In the genomic region with DNA sequence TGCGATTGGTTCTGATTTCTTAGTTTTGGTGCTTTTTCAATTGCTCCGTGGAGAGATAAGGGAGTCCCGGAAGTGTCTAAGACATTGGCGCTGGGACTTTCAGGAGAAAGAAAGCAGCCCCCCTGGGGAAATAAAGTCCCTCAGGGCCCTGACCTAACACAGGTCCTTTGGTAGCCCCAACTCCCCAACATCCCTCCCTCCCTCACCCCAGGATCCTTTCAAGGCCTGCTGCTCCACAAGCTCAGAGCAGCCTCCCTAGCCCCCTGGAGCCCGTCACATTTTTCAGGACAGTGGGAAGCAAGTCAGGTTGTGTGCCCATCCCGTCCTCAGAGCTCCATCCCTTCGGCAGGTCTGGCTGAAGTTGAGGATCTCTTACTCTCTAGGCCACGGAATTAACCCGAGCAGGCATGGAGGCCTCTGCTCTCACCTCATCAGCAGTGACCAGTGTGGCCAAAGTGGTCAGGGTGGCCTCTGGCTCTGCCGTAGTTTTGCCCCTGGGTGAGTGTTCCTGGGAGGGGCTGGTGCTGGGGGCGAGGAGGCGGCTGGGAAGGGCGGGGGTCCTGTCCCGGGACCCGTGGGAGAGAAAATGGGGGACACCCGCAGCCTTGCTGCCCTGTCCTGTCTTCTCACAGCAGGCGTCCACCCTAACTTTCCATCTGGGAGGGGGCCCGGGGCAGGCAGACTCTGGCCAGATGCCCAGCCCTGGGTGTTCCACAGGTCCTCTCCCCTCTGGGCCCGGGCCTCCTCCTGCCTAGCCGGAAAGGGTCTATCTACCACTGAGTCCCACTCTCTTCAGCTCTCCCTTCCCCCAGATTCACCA, we compare ENCODE assay signal across 15 cellular contexts. TPM values are rescaled to one million over a fixed set of nuclear protein-coding genes. Genes with fewer than 3 reads are reported as not detected.
DNase-seq lines count a peak whose midpoint lies in the region; ATAC-seq, FAIRE-seq and TF ChIP-seq lines count a peak whose summit lies in the region.
"Had no signal": no experiment of that assay in that cellular context is flagged by ENCODE, and none has a peak within 500 bp of the region (broad histone marks: within the 10 kb centered on the region; RNA-seq: fewer than 3 reads in every experiment).

No MANE protein-coding gene starts in this region.

- FAIRE-seq in K562 (lab: Jason Lieb, UNC): no peak
- FAIRE-seq: GM12892 had no signal

- H3K27ac ChIP-seq in K562 (ENCODE audit: extremely low read depth, low read depth, low read length) (no peak overlapping the region), left lung (peak overlapping the region; percentile 81 to 85), stomach (peak overlapping the region; percentile 59 to 93 (median 84))

- intact Hi-C loops in K562 (cut with micrococcal nuclease) (no loop called here), left lung (cut with DNase I) (no loop called here), stomach (cut with DNase I; ENCODE audit: low total_unique reads) (no loop called here)

- CTCF ChIA-PET in K562 (lab: Yijun Ruan, JAX; ENCODE audit: low intra/inter-chr PET ratio): no interaction called here

- peaks cover 8 to 16% of the 10 kb centered on the region in 2 experiments; a peak in 4 of 5 replicates for H3K4me1 ChIP-seq in K562 (replicated peaks in 1 of 2; ENCODE audit: control insufficient read depth in 2 of 2, insufficient read depth in 2 of 2, low read length in 2 of 2)
- peaks cover 0 to 19% of the 10 kb centered on the region in 2 donors for H3K4me1 ChIP-seq in left lung
- peaks cover 14 to 48% (median 39%) of the 10 kb centered on the region in 4 donors for H3K4me1 ChIP-seq in stomach

- ATAC-seq in K562 (no peak), left lung (no peak), GM21528 (IDR thresholded peaks at IDR 0.05; ENCODE audit: low FRiP score, unreplicated experiment) (no peak), GM21381 (IDR thresholded peaks at IDR 0.05; ENCODE audit: unreplicated experiment) (no peak)

- peaks cover 2 to 21% of the 10 kb centered on the region in 2 experiments; a peak in 1 of 5 replicates for H3K27me3 ChIP-seq in K562 (ENCODE audit: control insufficient read depth in 2 of 2, insufficient read depth in 2 of 2, low read length in 2 of 2)
- no peaks in the 10 kb centered on the region for H3K27me3 ChIP-seq in left lung
- H3K27me3 ChIP-seq in stomach: no peaks in the 10 kb centered on the region

- H2AFZ ChIP-seq in K562 (ENCODE audit: low read depth, low read length): no peak overlapping the region

- no peaks in the 10 kb centered on the region; the same call in 1 of the 2 replicates for H4K20me1 ChIP-seq in K562 (replicated peaks; ENCODE audit: control insufficient read depth, insufficient read depth, low read length)

- POLR2A ChIA-PET in K562 (lab: Yijun Ruan, JAX): interaction anchor here (1.3 kb wide), 1 partner anchor 13 kb away, joined by 5 read pairs; no protein-coding TSS in a partner anchor

- H3K36me3 ChIP-seq in K562 (ENCODE audit: control insufficient read depth, insufficient read depth, low read length): no peaks in the 10 kb centered on the region
- H3K36me3 ChIP-seq in left lung: no peaks in the 10 kb centered on the region
- no peaks in the 10 kb centered on the region for H3K36me3 ChIP-seq in stomach

- H3K9ac ChIP-seq in K562 (ENCODE audit: insufficient read depth in 1 of 2, low read depth in 2 of 2, low read length in 2 of 2): no peak overlapping the region; a peak in 1 of 4 replicates

- H3K9me1 ChIP-seq in K562 (ENCODE audit: control insufficient read depth, insufficient read depth, low read length): peaks cover 3% of the 10 kb centered on the region

- H3K4me3 ChIP-seq in K562 (no peak overlapping the region), left lung (peak overlapping the region; percentile 14 to 47), stomach (peak overlapping the region; percentile 33 to 55 (median 36))

- no peak for TF ChIP-seq RAD21 in K562 (CRISPR knock-in tag; conservative IDR thresholded peaks at IDR 0.05 in 1 of 2, IDR thresholded peaks at IDR 0.05 in 1 of 2)

- in situ Hi-C loops in K562 (cut with MboI): no loop called here

- BruUV-seq in K562 (replicated peaks; lab: Mats Ljungman, UMichigan): no TSS peak

- no peak for TF ChIP-seq CTCF in K562 (IDR thresholded peaks at IDR 0.05 in 2 of 3, conservative IDR thresholded peaks at IDR 0.05 in 1 of 3; ENCODE audit: insufficient read depth in 2 of 3, low read depth in 1 of 3, low read length in 3 of 3)
- no peak for TF ChIP-seq CTCF in left lung (IDR thresholded peaks at IDR 0.05)
- no peak for TF ChIP-seq CTCF in stomach (IDR thresholded peaks at IDR 0.05)

- no peak for TF ChIP-seq POLR2A in K562 (conservative IDR thresholded peaks at IDR 0.05)
- no peak for TF ChIP-seq POLR2A in stomach (IDR thresholded peaks at IDR 0.05)

- DNase-seq in OCI-M1 (lab: John Stamatoyannopoulos, UW) (peak; percentile 60), K562 (ENCODE audit: extremely low read depth in 1 of 4, low spot score in 3 of 4) (no peak), left lung (peak in 1 of 2 donors; percentile 71), stomach (no peak), globus pallidus (ENCODE audit: low spot score) (no peak)
- DNase-seq: activated naive CD4-positive, alpha-beta T cell treated with anti-CD3 and anti-CD28 coated beads, Interleukin-2, amount 10 ng/mL, durations not matched to agents 7 days and 5 days; C1 segment of cervical spinal cord; cortex of kidney; GOT3; NCI-H2171 treated with DMSO at 0.1 percent for 48 hours; occipital lobe; T-helper 2 cell had no signal

- no peaks in the 10 kb centered on the region for H3K79me2 ChIP-seq in K562 (ENCODE audit: control insufficient read depth, insufficient read depth, low read length)

- WGBS in K562 (ENCODE audit: insufficient coverage, low coverage, missing lambda C conversion rate): 47% methylated on average over 9 of the region's 20 CpGs
- 53 to 79% (median 71%) methylated on average over 10 to 20 of the region's 20 CpGs for WGBS in stomach, 5 donors

- H3K4me2 ChIP-seq in K562 (ENCODE audit: insufficient read depth, low read length): peak overlapping the region; percentile 50; the same call in 1 of the 2 replicates

- no peaks in the 10 kb centered on the region for H3K9me3 ChIP-seq in K562 (replicated peaks; ENCODE audit: control insufficient read depth, insufficient read depth, low read depth, low read length)
- H3K9me3 ChIP-seq in left lung: no peaks in the 10 kb centered on the region
- no peaks in the 10 kb centered on the region for H3K9me3 ChIP-seq in stomach

- TF ChIP-seq EP300 in K562 (IDR thresholded peaks at IDR 0.05; ENCODE audit: low read length): no peak
- no peak for TF ChIP-seq EP300 in stomach (IDR thresholded peaks at IDR 0.05)

RNA-seq across cellular contexts. Expression of a gene that starts 0.9 kb away (rescaled TPM):
- total RNA-seq in K562 (2011; cell fraction: chromatin; rRNA removed; ENCODE audit: low replicate concordance): 2.0 and 2.4 TPM in 2 replicates
- total RNA-seq in K562 (2011; cell fraction: nucleolus; rRNA removed): 2.2 and 2.9 TPM in 2 replicates
- 3.8 and 4.0 TPM in 2 replicates for total RNA-seq in K562 (2011; cell fraction: nucleoplasm; rRNA removed)
- 0.45 and 0.98 TPM in 2 replicates for total RNA-seq in K562 (2014; rRNA removed)
- total RNA-seq in K562 (2014; rRNA removed; fragmentation: Illumina TruSeq; extraction: Trizol): 0.95 and 1.1 TPM in 2 replicates
- total RNA-seq in K562 (2015; rRNA removed; fragmentation: Illumina TruSeq; extraction: Trizol): 1.6 and 1.8 TPM in 2 replicates
- total RNA-seq in K562 (2021): 1.0 and 1.3 TPM in 2 replicates
- 2.0 TPM in 2 replicates for polyA plus RNA-seq in K562 (2011; rRNA removed)
- 4.1 and 8.7 TPM in 2 replicates for polyA plus RNA-seq in K562 (2011; cell fraction: cytosol; rRNA removed)
- 4.0 and 5.2 TPM in 2 replicates for polyA plus RNA-seq in K562 (2011; cell fraction: nucleus; rRNA removed)
- polyA plus RNA-seq in K562 (2012): 1.8 and 4.7 TPM in 2 replicates
- polyA plus RNA-seq in K562 (2014; fragmentation: Illumina TruSeq; extraction: Trizol): 0.19 and 1.2 TPM in 2 replicates
- polyA plus RNA-seq in K562 (2014; fragmentation: Nextera tagmentation; extraction: Ambion mirVana): 1 to 10 TPM; 2.4 to 3.4 TPM
- polyA plus RNA-seq in K562 (2014; rRNA removed): 0.89 TPM in 1 of 2 replicates, not detected in the other
- polyA minus RNA-seq in K562 (2011; rRNA and poly(A)+ RNA removed): 0.28 and 0.39 TPM in 2 replicates
- polyA minus RNA-seq in K562 (2011; cell fraction: cytosol; rRNA and poly(A)+ RNA removed): not detected in 2 replicates
- polyA minus RNA-seq in K562 (2011; cell fraction: nucleus; rRNA and poly(A)+ RNA removed): 1.1 and 2.0 TPM in 2 replicates
- 100 to 1,000 TPM; 278 to 394 TPM for total RNA-seq in left lung
- total RNA-seq in stomach: 100 to 1,000 TPM in 3 of 5 donors, 10 to 100 TPM in 2; 12.9 to 276 (median 118) TPM
- 1,000 to 10,000 TPM in 1 of 3 donors, 100 to 1,000 TPM in 2; 292 to 1,115 (median 874) TPM for polyA plus RNA-seq in stomach

RNA-seq across cellular contexts. Expression of a gene that starts 17.9 kb away (rescaled TPM):
- total RNA-seq in K562 (2011; cell fraction: chromatin; rRNA removed; ENCODE audit: low replicate concordance): 1.2 and 5.0 TPM in 2 replicates
- 2.6 and 2.7 TPM in 2 replicates for total RNA-seq in K562 (2011; cell fraction: nucleolus; rRNA removed)
- 2.0 and 4.0 TPM in 2 replicates for total RNA-seq in K562 (2011; cell fraction: nucleoplasm; rRNA removed)
- total RNA-seq in K562 (2014; rRNA removed) (8.0 and 9.3 TPM in 2 replicates), K562 (2014; rRNA removed; fragmentation: Illumina TruSeq; extraction: Trizol) (2.3 and 2.7 TPM in 2 replicates), K562 (2015; rRNA removed; fragmentation: Illumina TruSeq; extraction: Trizol) (4.1 and 6.1 TPM in 2 replicates), K562 (2021) (4.4 and 5.5 TPM in 2 replicates), left lung (10 to 100 TPM; 37.9 to 59.3 TPM), stomach (10 to 100 TPM in 3 of 5 donors, 1 to 10 TPM in 2; 4.9 to 61.7 (median 24.8) TPM)
- polyA plus RNA-seq in K562 (2011; rRNA removed) (3.3 and 4.1 TPM in 2 replicates), K562 (2014; fragmentation: Illumina TruSeq; extraction: Trizol) (2.5 and 3.8 TPM in 2 replicates), K562 (2014; fragmentation: Nextera tagmentation; extraction: Ambion mirVana) (1 to 10 TPM; 1.0 to 3.0 TPM), K562 (2014; rRNA removed) (5.9 and 9.0 TPM in 2 replicates), stomach (100 to 1,000 TPM in 2 of 3 donors, 10 to 100 TPM in 1; 87.8 to 133 (median 103) TPM)
- polyA plus RNA-seq in K562 (2011; cell fraction: cytosol; rRNA removed): 7.4 and 14.0 TPM in 2 replicates
- polyA plus RNA-seq in K562 (2011; cell fraction: nucleus; rRNA removed): 2.2 and 4.6 TPM in 2 replicates
- polyA plus RNA-seq in K562 (2012): 13.5 and 19.3 TPM in 2 replicates
- polyA minus RNA-seq in K562 (2011; rRNA and poly(A)+ RNA removed): 0.33 and 0.88 TPM in 2 replicates
- not detected in 2 replicates for polyA minus RNA-seq in K562 (2011; cell fraction: cytosol; rRNA and poly(A)+ RNA removed)
- 0.94 and 1.1 TPM in 2 replicates for polyA minus RNA-seq in K562 (2011; cell fraction: nucleus; rRNA and poly(A)+ RNA removed)

RNA-seq across cellular contexts. Expression of a gene that starts 30.4 kb away (rescaled TPM):
- 24.1 and 32.5 TPM in 2 replicates for total RNA-seq in K562 (2011; cell fraction: chromatin; rRNA removed; ENCODE audit: low replicate concordance)
- total RNA-seq in K562 (2011; cell fraction: nucleolus; rRNA removed): 33.0 and 35.5 TPM in 2 replicates
- 30.1 and 34.7 TPM in 2 replicates for total RNA-seq in K562 (2011; cell fraction: nucleoplasm; rRNA removed)
- total RNA-seq in K562 (2014; rRNA removed): 20.3 and 24.6 TPM in 2 replicates
- 13.8 and 19.7 TPM in 2 replicates for total RNA-seq in K562 (2014; rRNA removed; fragmentation: Illumina TruSeq; extraction: Trizol)
- 17.6 and 17.8 TPM in 2 replicates for total RNA-seq in K562 (2015; rRNA removed; fragmentation: Illumina TruSeq; extraction: Trizol)
- 20.2 and 23.8 TPM in 2 replicates for total RNA-seq in K562 (2021)
- polyA plus RNA-seq in K562 (2011; rRNA removed): 28.0 and 31.9 TPM in 2 replicates
- 35.9 TPM in 2 replicates for polyA plus RNA-seq in K562 (2011; cell fraction: cytosol; rRNA removed)
- 50.2 and 57.1 TPM in 2 replicates for polyA plus RNA-seq in K562 (2011; cell fraction: nucleus; rRNA removed)
- 23.6 and 32.5 TPM in 2 replicates for polyA plus RNA-seq in K562 (2012)
- polyA plus RNA-seq in K562 (2014; fragmentation: Illumina TruSeq; extraction: Trizol): 14.5 and 19.3 TPM in 2 replicates
- 10 to 100 TPM; 22.8 to 28.0 TPM for polyA plus RNA-seq in K562 (2014; fragmentation: Nextera tagmentation; extraction: Ambion mirVana)
- 25.0 and 25.6 TPM in 2 replicates for polyA plus RNA-seq in K562 (2014; rRNA removed)
- polyA minus RNA-seq in K562 (2011; rRNA and poly(A)+ RNA removed): 4.8 and 7.3 TPM in 2 replicates
- 3.3 and 5.8 TPM in 2 replicates for polyA minus RNA-seq in K562 (2011; cell fraction: cytosol; rRNA and poly(A)+ RNA removed)
- 6.5 and 11.7 TPM in 2 replicates for polyA minus RNA-seq in K562 (2011; cell fraction: nucleus; rRNA and poly(A)+ RNA removed)
- total RNA-seq in left lung: 10 to 100 TPM; 20.3 to 23.8 TPM
- 10 to 100 TPM in 2 of 5 donors, 1 to 10 TPM in 2, not detected in 1; 1.6 to 17.1 (median 9.3) TPM for total RNA-seq in stomach
- 10 to 100 TPM in 2 of 3 donors, 1 to 10 TPM in 1; 9.9 to 33.7 (median 23.5) TPM for polyA plus RNA-seq in stomach

RNA-seq across cellular contexts. Expression of a gene that starts 30.5 kb away (rescaled TPM):
- total RNA-seq in K562 (2011; cell fraction: chromatin; rRNA removed; ENCODE audit: low replicate concordance): 39.3 and 70.0 TPM in 2 replicates
- total RNA-seq in K562 (2011; cell fraction: nucleolus; rRNA removed): 36.2 TPM in 2 replicates
- total RNA-seq in K562 (2011; cell fraction: nucleoplasm; rRNA removed): 33.4 and 34.7 TPM in 2 replicates
- total RNA-seq in K562 (2014; rRNA removed): 98.3 and 104 TPM in 2 replicates
- 129 and 139 TPM in 2 replicates for total RNA-seq in K562 (2014; rRNA removed; fragmentation: Illumina TruSeq; extraction: Trizol)
- total RNA-seq in K562 (2015; rRNA removed; fragmentation: Illumina TruSeq; extraction: Trizol): 122 and 125 TPM in 2 replicates
- total RNA-seq in K562 (2021): 118 and 127 TPM in 2 replicates
- polyA plus RNA-seq in K562 (2011; rRNA removed): 95.7 and 98.6 TPM in 2 replicates
- polyA plus RNA-seq in K562 (2011; cell fraction: cytosol; rRNA removed): 61.5 and 65.0 TPM in 2 replicates
- 76.7 and 77.4 TPM in 2 replicates for polyA plus RNA-seq in K562 (2011; cell fraction: nucleus; rRNA removed)
- polyA plus RNA-seq in K562 (2012): 67.1 and 89.1 TPM in 2 replicates
- polyA plus RNA-seq in K562 (2014; fragmentation: Illumina TruSeq; extraction: Trizol): 139 and 175 TPM in 2 replicates
- polyA plus RNA-seq in K562 (2014; fragmentation: Nextera tagmentation; extraction: Ambion mirVana): 100 to 1,000 TPM in 1 of 2 experiments, 10 to 100 TPM in 1; 95.1 to 136 TPM
- 67.4 and 82.4 TPM in 2 replicates for polyA plus RNA-seq in K562 (2014; rRNA removed)
- polyA minus RNA-seq in K562 (2011; rRNA and poly(A)+ RNA removed): 102 and 114 TPM in 2 replicates
- 32.5 and 54.1 TPM in 2 replicates for polyA minus RNA-seq in K562 (2011; cell fraction: cytosol; rRNA and poly(A)+ RNA removed)
- polyA minus RNA-seq in K562 (2011; cell fraction: nucleus; rRNA and poly(A)+ RNA removed): 28.8 and 48.1 TPM in 2 replicates
- 100 to 1,000 TPM; 142 to 148 TPM for total RNA-seq in left lung
- 100 to 1,000 TPM in 2 of 5 donors, 10 to 100 TPM in 3; 39.1 to 236 (median 84.4) TPM for total RNA-seq in stomach
- 10 to 100 TPM; 47.4 to 73.8 (median 61.2) TPM for polyA plus RNA-seq in stomach
